15 cellular contexts compared by ENCODE assay signal in the genomic region with DNA sequence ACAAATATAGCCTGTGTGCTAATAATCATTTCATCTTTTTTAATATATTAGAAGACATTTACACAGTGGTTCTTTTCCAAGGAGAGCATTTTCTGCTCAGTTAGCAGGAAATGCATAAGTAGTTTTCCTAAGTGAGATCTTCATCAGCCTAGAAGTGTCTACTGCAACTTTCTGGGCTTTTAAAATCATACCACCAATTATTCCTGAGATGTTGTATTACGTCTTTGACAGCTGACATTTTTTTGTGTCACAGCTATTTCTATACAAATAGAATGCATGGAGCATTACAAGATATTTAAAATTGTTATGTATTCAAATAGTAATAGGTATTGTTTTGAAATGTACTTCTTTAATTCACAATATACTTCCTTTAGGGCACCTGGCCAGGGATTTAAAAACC.
"Had no signal": no experiment of that assay in that cellular context is flagged by ENCODE, and none has a peak within 500 bp of the region (broad histone marks: within the 10 kb centered on the region; RNA-seq: fewer than 3 reads in every experiment).

No MANE protein-coding gene starts in this region.

- ATAC-seq: effector memory CD8-positive, alpha-beta T cell; foreskin keratinocyte; sciatic nerve; stimulated activated memory B cell treated with anti-CD40 and anti-IgM and Interleukin-4, amounts not matched to agents 10 μg/mL and 1 μg/mL and 100 μg/mL, for 72 hours had no signal

- H3K36me3 ChIP-seq: spleen, tibial artery, upper lobe of left lung, uterus had no signal

- H2AFZ ChIP-seq: parathyroid adenoma had no signal

- DNase-seq: effector memory CD8-positive, alpha-beta T cell; erythroblast; foreskin keratinocyte; kidney glomerular epithelial cell; naive B cell; spleen; stimulated activated CD4-positive, alpha-beta T cell treated with anti-CD3 and anti-CD28 coated beads, Interleukin-15, amount 100 ng/mL, for 24 hours; stimulated activated CD4-positive, alpha-beta T cell treated with anti-CD3 and anti-CD28 coated beads, Interleukin-1b, Interleukin-23, amount 100 ng/mL, for 48 hours; stimulated activated CD4-positive, alpha-beta T cell treated with anti-CD3 and anti-CD28 coated beads, Interleukin-4, amount 100 ng/mL, for 24 hours; tibial artery; upper lobe of left lung; uterus had no signal

- H3K27me3 ChIP-seq: foreskin keratinocyte, spleen, tibial artery, upper lobe of left lung, uterus had no signal

- H3K9me3 ChIP-seq: spleen, tibial artery, upper lobe of left lung, uterus had no signal

- H3K4me3 ChIP-seq: spleen, tibial artery, upper lobe of left lung, uterus had no signal

- H3K27ac ChIP-seq: foreskin keratinocyte, parathyroid adenoma, spleen, tibial artery, upper lobe of left lung, uterus had no signal

- H3K9ac ChIP-seq: parathyroid adenoma had no signal

- H3K79me2 ChIP-seq: parathyroid adenoma had no signal

- H3K4me1 ChIP-seq: foreskin keratinocyte, parathyroid adenoma, spleen, tibial artery, upper lobe of left lung, uterus had no signal
